ENCODE assay signal across 17 cellular contexts in genomic region chr21:41025057-41025390, GRCh38.
DNase-seq lines count a peak whose midpoint lies in the region; TF ChIP-seq lines count a peak whose summit lies in the region.
"Had no signal": no experiment of that assay in that cellular context is flagged by ENCODE, and none has a peak within 500 bp of the region (broad histone marks: within the 10 kb centered on the region; RNA-seq: fewer than 3 reads in every experiment).

No MANE protein-coding gene starts in this region.

- no peaks in the 10 kb centered on the region for H4K20me1 ChIP-seq in hepatocyte (ENCODE audit: insufficient read depth, poor library complexity, severe bottlenecking)

- H2BK120ac ChIP-seq in neuronal stem cell (ENCODE audit: low read depth, low read length) = no peak overlapping the region

- no peaks in the 10 kb centered on the region for H3K79me2 ChIP-seq in hepatocyte

- H3K9ac ChIP-seq in neuronal stem cell (ENCODE audit: low read depth, low read length, poor library complexity) = no peak overlapping the region

- no peaks in the 10 kb centered on the region for H3K27me3 ChIP-seq in hepatocyte
- H3K27me3 ChIP-seq in neuronal stem cell (ENCODE audit: control insufficient read depth in 3 of 3, insufficient read depth in 3 of 3, low read depth in 1 of 3, low read length in 3 of 3) = no peaks in the 10 kb centered on the region
- H3K27me3 ChIP-seq: SJCRH30 had no signal

- H3K4ac ChIP-seq in neuronal stem cell (ENCODE audit: low read length) = no peak overlapping the region

- no peak overlapping the region for H3K27ac ChIP-seq in hepatocyte
- H3K27ac ChIP-seq in neuronal stem cell (replicated peaks; ENCODE audit: low read length) = no peak overlapping the region
- H3K27ac ChIP-seq: SJCRH30 had no signal

- no peak overlapping the region for H2BK5ac ChIP-seq in neuronal stem cell (ENCODE audit: low read length)

- H2AK5ac ChIP-seq in neuronal stem cell (ENCODE audit: low read depth, low read length) = no peak overlapping the region

- no peaks in the 10 kb centered on the region for H3K79me1 ChIP-seq in neuronal stem cell (ENCODE audit: low read depth, low read length)

- no peak overlapping the region for H2BK12ac ChIP-seq in neuronal stem cell (ENCODE audit: low read length)

- H3K36me3 ChIP-seq in hepatocyte (replicated peaks; ENCODE audit: insufficient read depth, low read depth) (no peaks in the 10 kb centered on the region), neuronal stem cell (replicated peaks in 1 of 2; ENCODE audit: control insufficient read depth in 2 of 2, insufficient read depth in 2 of 2, low read length in 2 of 2) (no peaks in the 10 kb centered on the region)
- H3K36me3 ChIP-seq: SJCRH30 had no signal

- H3K14ac ChIP-seq in neuronal stem cell (ENCODE audit: low read length) = no peak overlapping the region

- no peak overlapping the region for H3K18ac ChIP-seq in neuronal stem cell (ENCODE audit: low read length)

- no peak for TF ChIP-seq CTCF in hepatocyte (IDR thresholded peaks at IDR 0.05; ENCODE audit: poor library complexity)

- H3K23ac ChIP-seq in neuronal stem cell (ENCODE audit: low read depth, low read length, poor library complexity) = no peak overlapping the region

- H3K9me2 ChIP-seq in hepatocyte (replicated peaks; ENCODE audit: insufficient read depth) = no peaks in the 10 kb centered on the region

- 64% methylated on average over 3 of the region's 3 CpGs for WGBS in hepatocyte (ENCODE audit: low lambda C conversion rate, missing lambda C conversion rate)
- WGBS in neuronal stem cell (ENCODE audit: extremely low coverage in 2 of 2, insufficient read length in 2 of 2, insufficient replicate concordance in 1 of 2), 2 donors = no CpG with 5 or more reads among the region's 3 CpGs

- no peak overlapping the region for H4K8ac ChIP-seq in neuronal stem cell (ENCODE audit: low read depth, low read length)

- H3K9me3 ChIP-seq in hepatocyte (ENCODE audit: low read depth) (no peaks in the 10 kb centered on the region), neuronal stem cell (replicated peaks in 1 of 2; ENCODE audit: control insufficient read depth in 2 of 2, insufficient read depth in 1 of 2, low read depth in 1 of 2, low read length in 2 of 2) (peaks cover 0 to 2% of the 10 kb centered on the region in 2 donors)
- H3K9me3 ChIP-seq: SJCRH30 had no signal

- no peak overlapping the region for H2BK15ac ChIP-seq in neuronal stem cell (ENCODE audit: low read length)

- H2AFZ ChIP-seq in hepatocyte (no peak overlapping the region), neuronal stem cell (ENCODE audit: low read length) (peak overlapping the region; percentile 63)

- H3K4me1 ChIP-seq in hepatocyte (ENCODE audit: insufficient read depth) = peaks cover 3% of the 10 kb centered on the region
- H3K4me1 ChIP-seq in neuronal stem cell (ENCODE audit: control insufficient read depth in 2 of 2, insufficient read depth in 1 of 2, low read depth in 1 of 2, low read length in 2 of 2) = peaks cover 5% of the 10 kb centered on the region in 2 donors
- H3K4me1 ChIP-seq: SJCRH30 had no signal

- H3K4me2 ChIP-seq in hepatocyte (peak overlapping the region; percentile 27), neuronal stem cell (ENCODE audit: insufficient read depth, low read length, poor library complexity, severe bottlenecking) (no peak overlapping the region)

- H4K91ac ChIP-seq in neuronal stem cell (ENCODE audit: low read depth, low read length, poor library complexity) = no peak overlapping the region

- no peak overlapping the region for H3K4me3 ChIP-seq in hepatocyte
- H3K4me3 ChIP-seq in neuronal stem cell (ENCODE audit: low read length in 2 of 2) = no peak overlapping the region
- H3K4me3 ChIP-seq: SJCRH30 had no signal

- DNase-seq in NCI-H2227 (lab: John Stamatoyannopoulos, UW; ENCODE audit: unreplicated experiment) (peak; percentile 76), NCI-H774 (lab: John Stamatoyannopoulos, UW) (peak; percentile 29), hepatocyte (ENCODE audit: low spot score) (no peak), neuronal stem cell (ENCODE audit: low spot score) (no peak), NOMO-1 (lab: John Stamatoyannopoulos, UW; ENCODE audit: unreplicated experiment in 2 of 2) (no peak), LoVo (ENCODE audit: low spot score) (no peak)
- no peak for DNase-seq in activated CD4-positive, alpha-beta T cell treated with anti-CD3 and anti-CD28 coated beads for 1 hour
- DNase-seq in stimulated activated CD4-positive, alpha-beta T cell treated with anti-CD3 and anti-CD28 coated beads, Interleukin-2, amount 100 ng/mL, for 24 hours = no peak
- DNase-seq: Caco-2; CD4-positive, alpha-beta T cell; DMS79 treated with DMSO at 0.1 percent for 48 hours; Kasumi-1; NCI-H1105; NCI-H187; NCI-H510A; OCI-M1; SJCRH30 had no signal

Comparison
In these comparisons a context has a peak if more than half of its experiments do, and no peak if none do; other contexts are left out.
1. DNase-seq: peak in NCI-H2227 (single experiment) and NCI-H774 (single experiment); none in hepatocyte (single experiment), neuronal stem cell (single experiment), NOMO-1 (0 of 2), activated CD4-positive, alpha-beta T cell treated with anti-CD3 and anti-CD28 coated beads for 1 hour (single experiment), LoVo (single experiment) and stimulated activated CD4-positive, alpha-beta T cell treated with anti-CD3 and anti-CD28 coated beads, Interleukin-2, amount 100 ng/mL, for 24 hours (0 of 2).